ENCODE assay signal across 1 cellular context in the genomic region with DNA sequence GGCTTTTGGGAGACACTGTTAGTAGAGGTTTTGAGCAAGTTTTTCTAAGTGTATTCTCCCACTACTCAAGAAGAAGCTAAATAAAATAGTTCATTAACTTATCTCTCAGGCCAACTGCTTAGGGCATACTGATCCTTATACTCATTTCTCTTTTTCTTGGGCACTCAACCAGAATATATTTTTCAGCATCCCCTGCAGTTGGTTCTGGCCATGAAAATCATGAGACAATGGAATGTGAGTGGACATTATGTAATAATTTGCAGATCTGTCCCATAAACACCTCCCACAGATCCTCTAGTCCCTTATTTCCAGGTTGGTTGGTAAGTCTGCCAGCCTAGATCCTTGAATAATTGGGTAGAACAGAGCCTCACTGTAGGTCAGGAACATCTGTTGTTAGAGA.
TF ChIP-seq lines count a peak whose summit lies in the region.

No MANE protein-coding gene starts in this region.

TF ChIP-seq in SK-N-SH, 30 proteins besides CTCF, POLR2A, EP300 and RAD21 (continued from another document):
- TF ChIP-seq USF2 (IDR thresholded peaks at IDR 0.05; ENCODE audit: borderline replicate concordance, low read depth, low read length): no peak
- no peak for TF ChIP-seq IRF3 (IDR thresholded peaks at IDR 0.05; ENCODE audit: low read depth, low read length)
